In genomic region chr4:185110375-185110823, GRCh38 we compare ENCODE assay signal across 1 cellular context.
TF ChIP-seq lines count a peak whose summit lies in the region.

No MANE protein-coding gene starts in this region.

TF ChIP-seq in WTC11, 78 proteins besides CTCF, POLR2A, EP300 and RAD21 (continued from another document):
- TF ChIP-seq, protein P1, sequence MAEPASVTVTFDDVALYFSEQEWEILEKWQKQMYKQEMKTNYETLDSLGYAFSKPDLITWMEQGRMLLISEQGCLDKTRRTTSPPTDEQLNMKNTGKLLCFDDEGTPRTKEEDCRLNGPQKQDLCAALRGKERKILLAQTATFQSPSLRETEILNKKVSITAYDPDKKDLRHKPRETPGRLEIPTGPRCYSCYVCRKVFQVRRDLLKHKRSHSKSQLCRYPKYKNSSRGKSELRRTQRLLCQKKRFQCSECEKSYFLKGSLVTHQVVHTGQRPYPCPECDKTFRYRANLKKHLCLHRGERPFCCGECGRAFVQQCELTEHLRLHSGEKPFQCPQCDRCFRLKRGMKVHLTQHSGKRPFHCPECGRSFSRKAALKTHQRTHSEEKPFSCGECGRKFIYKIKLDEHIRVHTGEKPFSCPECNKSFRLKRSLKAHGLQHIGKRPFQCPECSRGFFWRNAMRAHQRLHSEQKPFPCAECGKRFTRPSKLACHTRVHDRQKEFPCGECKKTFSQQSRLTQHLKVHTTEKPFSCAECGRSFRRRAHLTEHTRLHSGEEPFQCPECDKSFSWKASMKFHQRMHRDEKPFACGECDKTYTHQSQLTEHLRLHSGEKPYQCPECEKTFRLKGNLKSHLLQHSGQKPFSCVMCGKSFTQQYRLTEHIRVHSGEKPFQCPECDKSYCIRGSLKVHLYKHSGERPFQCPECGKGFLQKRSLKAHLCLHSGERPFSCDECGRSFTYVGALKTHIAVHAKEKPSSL (CRISPR knock-in tag; conservative IDR thresholded peaks at IDR 0.05) = no peak
- TF ChIP-seq, protein P2, sequence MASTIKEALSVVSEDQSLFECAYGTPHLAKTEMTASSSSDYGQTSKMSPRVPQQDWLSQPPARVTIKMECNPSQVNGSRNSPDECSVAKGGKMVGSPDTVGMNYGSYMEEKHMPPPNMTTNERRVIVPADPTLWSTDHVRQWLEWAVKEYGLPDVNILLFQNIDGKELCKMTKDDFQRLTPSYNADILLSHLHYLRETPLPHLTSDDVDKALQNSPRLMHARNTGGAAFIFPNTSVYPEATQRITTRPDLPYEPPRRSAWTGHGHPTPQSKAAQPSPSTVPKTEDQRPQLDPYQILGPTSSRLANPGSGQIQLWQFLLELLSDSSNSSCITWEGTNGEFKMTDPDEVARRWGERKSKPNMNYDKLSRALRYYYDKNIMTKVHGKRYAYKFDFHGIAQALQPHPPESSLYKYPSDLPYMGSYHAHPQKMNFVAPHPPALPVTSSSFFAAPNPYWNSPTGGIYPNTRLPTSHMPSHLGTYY (CRISPR knock-in tag; IDR thresholded peaks at IDR 0.05) = no peak
- no peak for TF ChIP-seq CREB1 (CRISPR knock-in tag; IDR thresholded peaks at IDR 0.05)
- TF ChIP-seq, protein P3, sequence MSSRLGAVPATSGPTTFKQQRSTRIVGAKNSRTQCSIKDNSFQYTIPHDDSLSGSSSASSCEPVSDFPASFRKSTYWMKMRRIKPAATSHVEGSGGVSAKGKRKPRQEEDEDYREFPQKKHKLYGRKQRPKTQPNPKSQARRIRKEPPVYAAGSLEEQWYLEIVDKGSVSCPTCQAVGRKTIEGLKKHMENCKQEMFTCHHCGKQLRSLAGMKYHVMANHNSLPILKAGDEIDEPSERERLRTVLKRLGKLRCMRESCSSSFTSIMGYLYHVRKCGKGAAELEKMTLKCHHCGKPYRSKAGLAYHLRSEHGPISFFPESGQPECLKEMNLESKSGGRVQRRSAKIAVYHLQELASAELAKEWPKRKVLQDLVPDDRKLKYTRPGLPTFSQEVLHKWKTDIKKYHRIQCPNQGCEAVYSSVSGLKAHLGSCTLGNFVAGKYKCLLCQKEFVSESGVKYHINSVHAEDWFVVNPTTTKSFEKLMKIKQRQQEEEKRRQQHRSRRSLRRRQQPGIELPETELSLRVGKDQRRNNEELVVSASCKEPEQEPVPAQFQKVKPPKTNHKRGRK (CRISPR knock-in tag; IDR thresholded peaks at IDR 0.05; ENCODE audit: borderline replicate concordance) = no peak
- TF ChIP-seq, protein P4, sequence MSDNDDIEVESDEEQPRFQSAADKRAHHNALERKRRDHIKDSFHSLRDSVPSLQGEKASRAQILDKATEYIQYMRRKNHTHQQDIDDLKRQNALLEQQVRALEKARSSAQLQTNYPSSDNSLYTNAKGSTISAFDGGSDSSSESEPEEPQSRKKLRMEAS (CRISPR knock-in tag; IDR thresholded peaks at IDR 0.05) = no peak
